In the genomic region with DNA sequence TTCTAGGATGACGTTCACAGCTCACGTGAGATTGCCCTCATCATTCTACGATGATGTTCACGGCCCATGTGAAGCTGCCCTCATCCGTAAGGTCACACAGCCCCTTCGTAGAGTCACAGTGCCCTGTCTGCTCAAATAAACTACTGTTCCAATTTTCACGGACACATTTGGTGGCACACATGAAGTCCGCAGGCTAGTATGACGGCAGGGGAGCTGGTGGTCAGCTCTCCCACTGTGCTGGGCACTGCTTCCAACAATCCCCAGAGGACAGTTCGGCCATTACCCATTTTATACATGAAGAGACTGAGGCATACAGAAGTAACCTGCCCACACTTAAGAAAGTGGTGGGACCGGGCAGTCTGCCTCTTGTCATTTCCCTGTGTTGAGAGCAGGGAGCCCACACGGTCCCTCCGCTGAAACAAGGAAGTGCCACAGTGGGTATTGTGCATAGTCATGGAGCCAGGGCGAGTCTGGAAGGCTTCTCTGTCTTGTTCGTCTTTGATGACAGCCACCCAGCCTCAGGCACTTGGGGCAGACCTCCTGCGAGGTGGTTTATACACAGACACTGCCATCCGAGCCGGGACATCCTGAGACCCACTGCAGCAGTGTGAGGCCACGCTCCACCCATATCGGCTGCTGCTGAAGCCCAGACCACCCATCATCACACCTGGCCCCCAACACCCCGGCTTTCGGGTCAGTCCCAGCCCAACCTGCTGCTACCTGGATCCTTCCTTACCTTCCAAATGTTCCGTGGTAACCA, we compare ENCODE assay signal across 20 cellular contexts.
"Had no signal": no experiment of that assay in that cellular context is flagged by ENCODE, and none has a peak within 500 bp of the region (broad histone marks: within the 10 kb centered on the region; RNA-seq: fewer than 3 reads in every experiment).

No MANE protein-coding gene starts in this region.

- H3K9me3 ChIP-seq: neutrophil, pancreas, psoas muscle, right atrium auricular region had no signal

- DNase-seq: activated CD4-positive, alpha-beta T cell treated with anti-CD3 and anti-CD28 coated beads for 36 hours; activated CD4-positive, alpha-beta T cell treated with anti-CD3 and anti-CD28 coated beads, Interleukin-2, amount 50 U/mL, for 4 hours; activated effector memory CD4-positive, alpha-beta T cell treated with Interleukin-2 at 50 U/mL for 16 hours; activated naive CD4-positive, alpha-beta T cell treated with anti-CD3 and anti-CD28 coated beads, Interleukin-2, amount 10 ng/mL, durations not matched to agents 7 days and 5 days; activated T-cell treated with anti-CD3 and anti-CD28 coated beads, Interleukin-2, amount 50 U/mL, for 72 hours; amygdala; effector CD8-positive, alpha-beta T cell; foreskin keratinocyte; immature natural killer cell; left ventricle myocardium superior; midbrain; pancreas; stimulated activated CD4-positive, alpha-beta T cell treated with anti-CD3 and anti-CD28 coated beads, Interleukin-12 subunit alpha, Interleukin-12 subunit beta, amount 100 ng/mL, for 4 hours; stimulated activated CD4-positive, alpha-beta T cell treated with anti-CD3 and anti-CD28 coated beads, Interleukin-4, amount 100 ng/mL, for 4 hours had no signal

- H3K27me3 ChIP-seq: foreskin keratinocyte, neutrophil, pancreas, right atrium auricular region, tibial nerve had no signal

- H3K36me3 ChIP-seq: neutrophil, pancreas, right atrium auricular region had no signal

- H3K27ac ChIP-seq: foreskin keratinocyte, neutrophil, pancreas, psoas muscle, right atrium auricular region, tibial nerve, VCaP had no signal

- ATAC-seq: activated CD4-positive, alpha-beta T cell treated with anti-CD3 and anti-CD28 coated beads for 36 hours; activated T-cell treated with anti-CD3 and anti-CD28 coated beads, Interleukin-2, amount 50 U/mL, for 72 hours; foreskin keratinocyte; left ventricle myocardium superior; natural killer cell treated with Interleukin-12 subunit alpha and Interleukin-12 subunit beta and Interleukin-15 and Interleukin-18, amount 100 ng/mL, for 72 hours; pancreas; psoas muscle had no signal

- H3K4me3 ChIP-seq: pancreas, psoas muscle, right atrium auricular region, tibial nerve had no signal

- H3K4me1 ChIP-seq: foreskin keratinocyte, pancreas, psoas muscle, right atrium auricular region, tibial nerve had no signal
